In the genomic region with DNA sequence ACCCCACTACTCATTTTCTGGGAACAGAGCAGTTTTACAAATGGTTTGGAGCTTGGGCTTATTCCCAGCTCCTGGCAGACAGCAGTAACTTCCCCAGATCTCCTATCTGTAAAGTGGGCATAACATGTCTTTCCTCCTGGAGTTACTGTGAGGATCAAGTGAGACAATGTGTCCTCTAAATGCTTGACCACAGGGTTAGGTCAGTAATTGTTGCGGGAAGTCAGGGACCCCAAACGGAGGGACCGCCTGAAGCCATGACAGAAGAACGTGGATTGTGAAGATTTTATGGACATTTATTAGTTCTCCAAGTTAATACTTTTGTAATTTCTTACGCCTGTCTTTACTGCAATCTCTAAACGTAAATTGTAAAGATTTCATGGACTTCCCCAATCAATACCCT, we compare ENCODE assay signal across 15 cellular contexts. TPM values are rescaled to one million over a fixed set of nuclear protein-coding genes. Genes with fewer than 3 reads are reported as not detected.
DNase-seq lines count a peak whose midpoint lies in the region; ATAC-seq, FAIRE-seq and TF ChIP-seq lines count a peak whose summit lies in the region.
"Had no signal": no experiment of that assay in that cellular context is flagged by ENCODE, and none has a peak within 500 bp of the region (broad histone marks: within the 10 kb centered on the region; RNA-seq: fewer than 3 reads in every experiment).

No MANE protein-coding gene starts in this region.

- H3K4me2 ChIP-seq in HepG2 (ENCODE audit: low read depth, low read length) = no peak overlapping the region
- H3K4me2 ChIP-seq: BLaER1 treated with 17β-estradiol and CSF1 and Interleukin-3, amounts not matched to agents 10 nM and 100 nM had no signal

- H3K9ac ChIP-seq in HepG2 (ENCODE audit: insufficient read depth, low read depth, low read length) = no peak overlapping the region
- H3K9ac ChIP-seq in iPS-15b (ENCODE audit: low read depth, low read length) = peak overlapping the region; percentile 13
- H3K9ac ChIP-seq: BLaER1 treated with 17β-estradiol and CSF1 and Interleukin-3, amounts not matched to agents 10 nM and 100 nM had no signal

- POLR2A ChIA-PET in HepG2 (lab: Yijun Ruan, JAX) (interaction anchor here (1.9 to 4.2 kb wide), 2 partner anchors 13 to 74 kb away, joined by 5 to 46 read pairs; a partner anchor contains a TSS), WTC11 (lab: Charles Lee) (no interaction called here)

- TF ChIP-seq POLR2A in HepG2 (IDR thresholded peaks at IDR 0.05; ENCODE audit: insufficient read depth in 1 of 2, low read depth in 2 of 2, low read length in 2 of 2) (no peak), right lobe of liver (IDR thresholded peaks at IDR 0.05) (no peak), Peyer's patch (IDR thresholded peaks at IDR 0.05) (no peak)

- peaks cover 53% of the 10 kb centered on the region for H3K4me1 Mint-ChIP-seq in WTC11

- in situ Hi-C loops in HepG2 (cut with HindIII; ENCODE audit: extremely low pct_ligation_motif_present, low pct_unique_long_range_greater_than_20kb) = no loop called here

- TF ChIP-seq RAD21 in HepG2 (CRISPR knock-in tag; IDR thresholded peaks at IDR 0.05) = no peak

- ATAC-seq in HepG2 (peak; percentile 0; the same call in 2 of the 3 replicates), right lobe of liver (no peak), WTC11 (no peak), HG03097 (IDR thresholded peaks at IDR 0.05; ENCODE audit: low FRiP score, unreplicated experiment) (no peak)

- DNase-seq in HepG2 (ENCODE audit: low spot score) (no peak), right lobe of liver (no peak), WTC11 (ENCODE audit: low spot score) (no peak), Peyer's patch (no peak), NCI-H2029 (lab: John Stamatoyannopoulos, UW) (no peak)
- DNase-seq: 8988T; CD4-positive, CD25-positive, alpha-beta regulatory T cell; DMS53; GF-D8; HCEC 1CT had no signal

- TF ChIP-seq CTCF in HepG2 (CRISPR knock-in tag; IDR thresholded peaks at IDR 0.05) (no peak), right lobe of liver (IDR thresholded peaks at IDR 0.05) (no peak), WTC11 (IDR thresholded peaks at IDR 0.05) (no peak), Peyer's patch (IDR thresholded peaks at IDR 0.05) (no peak)

- TF ChIP-seq EP300 in HepG2 (IDR thresholded peaks at IDR 0.05; ENCODE audit: low read depth in 2 of 2, low read length in 2 of 2) = no peak
- no peak for TF ChIP-seq EP300 in HepG2 (CRISPR knock-in tag; IDR thresholded peaks at IDR 0.05; ENCODE audit: borderline replicate concordance)

- intact Hi-C loops in HepG2 (cut with micrococcal nuclease; ENCODE audit: unreplicated experiment) = no loop called here
- intact Hi-C loops in right lobe of liver (cut with DNase I) = no loop called here

- H3K27ac ChIP-seq in HepG2 (ENCODE audit: extremely low read length, insufficient read depth, low read length) (no peak overlapping the region), right lobe of liver (no peak overlapping the region), Peyer's patch (no peak overlapping the region)
- H3K27ac ChIP-seq: BLaER1 treated with 17β-estradiol and CSF1 and Interleukin-3, amounts not matched to agents 10 nM and 100 nM had no signal

- peaks cover 2% of the 10 kb centered on the region for H3K79me2 ChIP-seq in HepG2 (ENCODE audit: insufficient read depth, low read length)

- H3K27ac Mint-ChIP-seq in WTC11 = peak overlapping the region; percentile 98
- H3K27ac Mint-ChIP-seq: CD4-positive, CD25-positive, alpha-beta regulatory T cell had no signal

- peaks cover 21 to 31% of the 10 kb centered on the region in 2 experiments for H3K36me3 ChIP-seq in HepG2 (replicated peaks in 1 of 2; ENCODE audit: control insufficient read depth in 1 of 2, insufficient read depth in 2 of 2, low read length in 2 of 2)
- H3K36me3 ChIP-seq in right lobe of liver = peaks cover 0 to 36% (median 17%) of the 10 kb centered on the region in 4 donors
- H3K36me3 ChIP-seq in iPS-15b (ENCODE audit: control insufficient read depth, insufficient read depth, low read length) = peaks cover 13% of the 10 kb centered on the region
- peaks cover 0 to 42% (median 0%) of the 10 kb centered on the region in 3 donors for H3K36me3 ChIP-seq in Peyer's patch

- H3K27me3 Mint-ChIP-seq in WTC11 (ENCODE audit: low read depth) = no peaks in the 10 kb centered on the region
- H3K27me3 Mint-ChIP-seq: CD4-positive, CD25-positive, alpha-beta regulatory T cell had no signal

- H3K4me3 Mint-ChIP-seq in WTC11 = peak overlapping the region; percentile 14; the same call in 1 of the 2 replicates
- H3K4me3 Mint-ChIP-seq: CD4-positive, CD25-positive, alpha-beta regulatory T cell had no signal

- CTCF ChIA-PET in HepG2 (lab: Yijun Ruan, JAX; ENCODE audit: low intra/inter-chr PET ratio, low total read pairs) (no interaction called here), WTC11 (lab: Charles Lee) (interaction anchor here (1.1 to 3.9 kb wide), 3 partner anchors 27 to 249 kb away, joined by 4 to 40 read pairs (median 5); no protein-coding TSS in a partner anchor)

- H3K4me3 ChIP-seq in HepG2 (replicated peaks in 1 of 3; ENCODE audit: insufficient read depth in 1 of 3, low read depth in 2 of 3, low read length in 3 of 3) (no peak overlapping the region), right lobe of liver (no peak overlapping the region), iPS-15b (ENCODE audit: low read depth, low read length) (no peak overlapping the region), Peyer's patch (no peak overlapping the region)
- H3K4me3 ChIP-seq: BLaER1 treated with 17β-estradiol and CSF1 and Interleukin-3, amounts not matched to agents 10 nM and 100 nM had no signal

- H4K20me1 ChIP-seq in HepG2 (ENCODE audit: insufficient read depth, low read length) = peaks cover 29% of the 10 kb centered on the region

- 96% methylated on average over 6 of the region's 6 CpGs for WGBS in HepG2 (ENCODE audit: low lambda C conversion rate)
- WGBS in right lobe of liver (ENCODE audit: insufficient coverage, low coverage, low lambda C conversion rate, missing lambda C conversion rate) = 100% methylated on average over 4 of the region's 6 CpGs

- H3K4me1 ChIP-seq in HepG2 (ENCODE audit: insufficient read depth, low read length) (peaks cover 5% of the 10 kb centered on the region), right lobe of liver (no peaks in the 10 kb centered on the region), iPS-15b (ENCODE audit: control insufficient read depth, insufficient read depth, low read length) (peaks cover 8% of the 10 kb centered on the region), Peyer's patch (no peaks in the 10 kb centered on the region)

- H3K27me3 ChIP-seq in HepG2 (ENCODE audit: control insufficient read depth in 1 of 2, insufficient read depth in 2 of 2, low read length in 2 of 2) (no peaks in the 10 kb centered on the region), right lobe of liver (no peaks in the 10 kb centered on the region), iPS-15b (ENCODE audit: control insufficient read depth, insufficient read depth, low read length) (no peaks in the 10 kb centered on the region), Peyer's patch (no peaks in the 10 kb centered on the region)
- H3K27me3 ChIP-seq: BLaER1 treated with 17β-estradiol and CSF1 and Interleukin-3, amounts not matched to agents 10 nM and 100 nM had no signal

- no peak for FAIRE-seq in HepG2 (lab: Jason Lieb, UNC)
- FAIRE-seq: GM19239, H1 had no signal

- BruUV-seq in HepG2 (replicated peaks; lab: Mats Ljungman, UMichigan) = no TSS peak

- no peak overlapping the region for H2AFZ ChIP-seq in HepG2 (ENCODE audit: low read length)

- H3K36me3 Mint-ChIP-seq in WTC11 = peaks cover 36% of the 10 kb centered on the region

- H3K9me3 ChIP-seq in HepG2 (ENCODE audit: low read length) (no peaks in the 10 kb centered on the region), right lobe of liver (no peaks in the 10 kb centered on the region), iPS-15b (ENCODE audit: control insufficient read depth, insufficient read depth, low read length) (no peaks in the 10 kb centered on the region), Peyer's patch (no peaks in the 10 kb centered on the region)

- H3K9me3 Mint-ChIP-seq in WTC11 = peaks cover 4% of the 10 kb centered on the region

TF ChIP-seq in HepG2, 621 proteins besides CTCF, POLR2A, EP300 and RAD21 (continues in another document):
- TF ChIP-seq AGO2 (optimal IDR thresholded peaks at IDR 0.05; ENCODE audit: low read depth, low read length) (peak; percentile 38), TEAD2 (CRISPR knock-in tag; IDR thresholded peaks at IDR 0.05) (no peak), ZNF768 (CRISPR knock-in tag; IDR thresholded peaks at IDR 0.05) (no peak)

TF ChIP-seq in WTC11, 78 proteins besides CTCF, POLR2A, EP300 and RAD21:
- TF ChIP-seq EMX1 (CRISPR knock-in tag; IDR thresholded peaks at IDR 0.05) (0 out of 2 replicates have a peak, but pooled peaks have one; percentile 18), NFATC4 (CRISPR knock-in tag; IDR thresholded peaks at IDR 0.05) (no peak)

RNA-seq across cellular contexts. Expression of a gene that starts 15.3 kb away (rescaled TPM):
- 11.1 and 15.9 TPM in 2 replicates for total RNA-seq in HepG2 (2016; rRNA removed; fragmentation: Illumina TruSeq; extraction: Trizol)
- total RNA-seq in HepG2 (2016; cell fraction: cytosol; rRNA removed; fragmentation: Illumina TruSeq; extraction: Trizol; ENCODE audit: low read depth) = 6.3 and 6.5 TPM in 2 replicates
- 11.0 and 12.7 TPM in 2 replicates for total RNA-seq in HepG2 (2016; cell fraction: insoluble cytoplasmic fraction; rRNA removed; fragmentation: Illumina TruSeq; extraction: Trizol)
- total RNA-seq in HepG2 (2016; cell fraction: membrane; rRNA removed; fragmentation: Illumina TruSeq; extraction: Trizol) = 9.7 and 10.8 TPM in 2 replicates
- 14.7 and 16.0 TPM in 2 replicates for total RNA-seq in HepG2 (2016; cell fraction: nucleus; rRNA removed; fragmentation: Illumina TruSeq; extraction: Trizol)
- polyA plus RNA-seq in HepG2 (2011; rRNA removed) = 2.9 and 3.5 TPM in 2 replicates
- polyA plus RNA-seq in HepG2 (2011; cell fraction: cytosol; rRNA removed) = 2.2 and 3.5 TPM in 2 replicates
- 4.5 and 5.9 TPM in 2 replicates for polyA plus RNA-seq in HepG2 (2011; cell fraction: nucleus; rRNA removed)
- polyA plus RNA-seq in HepG2 (2012) = 5.3 and 8.2 TPM in 2 replicates
- 1.1 and 1.4 TPM in 2 replicates for polyA plus RNA-seq in HepG2 (2016; cell fraction: cytosol; fragmentation: Illumina TruSeq; extraction: Trizol; ENCODE audit: low read depth)
- polyA plus RNA-seq in HepG2 (2016; cell fraction: insoluble cytoplasmic fraction; fragmentation: Illumina TruSeq; extraction: Trizol; ENCODE audit: low read depth) = 5.1 and 6.1 TPM in 2 replicates
- polyA plus RNA-seq in HepG2 (2016; cell fraction: membrane; fragmentation: Illumina TruSeq; extraction: Trizol; ENCODE audit: low read depth) = 2.2 TPM in 2 replicates
- polyA plus RNA-seq in HepG2 (2016; cell fraction: nucleus; fragmentation: Illumina TruSeq; extraction: Trizol; ENCODE audit: insufficient read depth, low read depth) = 16.4 and 18.7 TPM in 2 replicates
- polyA minus RNA-seq in HepG2 (2011; rRNA and poly(A)+ RNA removed; ENCODE audit: low replicate concordance) = 10.7 and 26.2 TPM in 2 replicates
- polyA minus RNA-seq in HepG2 (2011; cell fraction: cytosol; rRNA and poly(A)+ RNA removed) = 5.7 and 8.7 TPM in 2 replicates
- polyA minus RNA-seq in HepG2 (2011; cell fraction: nucleus; rRNA and poly(A)+ RNA removed) = 17.6 and 27.1 TPM in 2 replicates
- total RNA-seq in right lobe of liver = 10 to 100 TPM in 5 of 6 experiments, 1 to 10 TPM in 1; 9.3 to 17.5 (median 13.9) TPM
- total RNA-seq in WTC11 (2021) = 8.0 to 11.0 TPM (median 9.1 TPM) in 3 replicates
- total RNA-seq in Peyer's patch = 10 to 100 TPM; 33.4 to 40.3 (median 36.4) TPM
